Comparison of ENCODE assay signal across 8 cellular contexts in the genomic region with DNA sequence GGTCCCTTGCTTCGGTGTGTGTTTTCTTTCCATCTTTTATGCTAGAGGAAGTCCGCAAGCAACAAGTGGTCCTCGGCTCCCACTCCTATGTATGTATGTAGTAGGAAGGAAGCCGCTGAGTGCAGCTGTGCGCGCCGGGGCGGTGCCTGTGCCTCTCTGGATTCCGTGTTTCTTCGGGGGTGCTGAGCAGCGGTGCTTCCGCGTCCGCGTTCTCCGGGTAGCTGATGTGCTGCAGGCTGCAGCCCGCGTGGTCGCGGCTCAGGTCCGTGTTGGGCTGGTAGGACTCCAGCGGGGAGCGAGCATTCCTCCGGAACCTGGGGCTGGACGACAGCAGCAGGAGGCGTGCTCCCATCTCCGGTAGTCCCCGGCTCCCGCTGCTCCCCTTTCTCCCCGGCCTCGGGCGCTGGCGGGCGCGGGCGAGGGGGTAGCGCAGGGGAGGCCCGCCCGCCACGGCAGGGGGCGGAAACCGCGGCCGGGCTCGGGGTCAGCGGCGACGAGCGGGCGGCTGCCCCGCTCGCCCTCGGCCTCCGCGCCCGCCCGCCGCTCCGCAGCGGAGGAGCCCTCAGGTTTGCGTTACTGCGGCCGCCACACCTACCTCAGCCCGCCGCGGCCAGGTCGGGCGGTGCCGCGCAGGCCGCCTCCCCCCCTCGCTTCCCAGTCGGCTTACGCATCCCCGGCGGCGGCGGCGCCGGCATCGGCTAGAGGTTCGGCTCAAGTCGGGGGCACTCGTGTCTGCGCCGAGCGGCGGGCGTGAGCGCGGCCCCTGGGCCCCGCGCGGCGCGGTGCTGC. TPM values are rescaled to one million over a fixed set of nuclear protein-coding genes. Genes with fewer than 3 reads are reported as not detected.
DNase-seq lines count a peak whose midpoint lies in the region; ATAC-seq and TF ChIP-seq lines count a peak whose summit lies in the region.

No MANE protein-coding gene starts in this region.

- no peaks in the 10 kb centered on the region for H3K27me3 Mint-ChIP-seq in CD8-positive, alpha-beta T cell (ENCODE audit: low read depth)
- H3K27me3 Mint-ChIP-seq in activated T-cell treated with anti-CD3 and anti-CD28 coated beads, Interleukin-2, amount 50 U/mL, for 72 hours (ENCODE audit: low read depth) = no peaks in the 10 kb centered on the region
- H3K27me3 Mint-ChIP-seq in neural crest cell (ENCODE audit: low read depth) = peaks cover 21% of the 10 kb centered on the region

- peak; percentile 59 for ATAC-seq in CD8-positive, alpha-beta T cell
- ATAC-seq in GM19438 (IDR thresholded peaks at IDR 0.05; ENCODE audit: low read depth, unreplicated experiment) (peak; percentile 42), HG03521 (IDR thresholded peaks at IDR 0.05; ENCODE audit: unreplicated experiment) (peak; percentile 40)
- ATAC-seq in activated T-cell treated with anti-CD3 and anti-CD28 coated beads, Interleukin-2, amount 50 U/mL, for 72 hours (replicated peaks in 1 of 2) = peak; percentile 65 to 71

- intact Hi-C loops in CD8-positive, alpha-beta T cell (cut with DNase I, micrococcal nuclease) = loop anchor here (1.0 to 10.0 kb wide), 17 partner anchors 51 to 1684 kb away; a partner anchor contains a TSS
- intact Hi-C loops in OCI-LY7 (cut with micrococcal nuclease; ENCODE audit: unreplicated experiment) (loop anchor here (5.0 kb wide), 4 partner anchors 79 to 1411 kb away; a partner anchor contains a TSS), stomach (cut with DNase I; ENCODE audit: low total_unique reads) (no loop called here)

- BruUV-seq in OCI-LY7 (replicated peaks; lab: Mats Ljungman, UMichigan) = no TSS peak

- peaks cover 48% of the 10 kb centered on the region for H3K36me3 Mint-ChIP-seq in CD8-positive, alpha-beta T cell
- peaks cover 3 to 13% of the 10 kb centered on the region in 2 donors for H3K36me3 Mint-ChIP-seq in activated T-cell treated with anti-CD3 and anti-CD28 coated beads, Interleukin-2, amount 50 U/mL, for 72 hours (ENCODE audit: insufficient read depth in 2 of 2)
- peaks cover 11% of the 10 kb centered on the region for H3K36me3 Mint-ChIP-seq in neural crest cell (ENCODE audit: low read depth)

- WGBS in stomach, 5 donors = 0 to 1% (median 1%) methylated on average over 23 to 96 of the region's 96 CpGs

- H2AFZ ChIP-seq in OCI-LY7 (ENCODE audit: low read length) = peak overlapping the region; percentile 66

- no peaks in the 10 kb centered on the region for H3K9me3 ChIP-seq in CD8-positive, alpha-beta T cell (ENCODE audit: low read length)
- no peaks in the 10 kb centered on the region for H3K9me3 ChIP-seq in OCI-LY7 (ENCODE audit: low read length)
- no peaks in the 10 kb centered on the region for H3K9me3 ChIP-seq in stomach

- TF ChIP-seq CTCF in CD8-positive, alpha-beta T cell (IDR thresholded peaks at IDR 0.05) = no peak
- TF ChIP-seq CTCF in OCI-LY7 (conservative IDR thresholded peaks at IDR 0.05; ENCODE audit: low read length) (no peak), fibroblast of mammary gland (conservative IDR thresholded peaks at IDR 0.05; ENCODE audit: control insufficient read depth, insufficient read depth, low read depth, low read length) (no peak), neural crest cell (conservative IDR thresholded peaks at IDR 0.05) (no peak), stomach (IDR thresholded peaks at IDR 0.05) (no peak)

- peaks cover 5% of the 10 kb centered on the region for H3K36me3 ChIP-seq in CD8-positive, alpha-beta T cell (ENCODE audit: insufficient read depth, low read length)
- H3K36me3 ChIP-seq in OCI-LY7 (ENCODE audit: insufficient read depth, low read length) (peaks cover 26% of the 10 kb centered on the region), stomach (peaks cover 0 to 4% (median 0%) of the 10 kb centered on the region in 4 donors)

- H3K4me2 ChIP-seq in OCI-LY7 (ENCODE audit: low read length) = peak overlapping the region; percentile 81

- no peak for TF ChIP-seq POLR2A in stomach (IDR thresholded peaks at IDR 0.05)

- peak overlapping the region; percentile 93 for H3K27ac Mint-ChIP-seq in CD8-positive, alpha-beta T cell
- H3K27ac Mint-ChIP-seq in activated T-cell treated with anti-CD3 and anti-CD28 coated beads, Interleukin-2, amount 50 U/mL, for 72 hours = peak overlapping the region; percentile 74
- no peak overlapping the region for H3K27ac Mint-ChIP-seq in neural crest cell (ENCODE audit: unreplicated experiment)

- CTCF ChIA-PET in CD8-positive, alpha-beta T cell (lab: Charles Lee) = interaction anchor here (1.8 kb wide), 1 partner anchor 14 kb away, joined by 8 read pairs; no protein-coding TSS in a partner anchor
- CTCF ChIA-PET in OCI-LY7 (lab: Charles Lee; ENCODE audit: unreplicated experiment) = no interaction called here

- H3K9me2 ChIP-seq in OCI-LY7 (ENCODE audit: insufficient read depth, low read length) = no peaks in the 10 kb centered on the region

- TF ChIP-seq EP300 in stomach (IDR thresholded peaks at IDR 0.05) = no peak

- peak overlapping the region; percentile 78 for H3K4me3 ChIP-seq in CD8-positive, alpha-beta T cell (ENCODE audit: low read depth, low read length)
- H3K4me3 ChIP-seq in OCI-LY7 (ENCODE audit: low read depth, low read length, poor library complexity, severe bottlenecking) (peak overlapping the region; percentile 77), fibroblast of mammary gland (ENCODE audit: control insufficient read depth, low read depth, low read length) (peak overlapping the region; percentile 74), stomach (peak overlapping the region; percentile 75 to 82 (median 81))

- peak overlapping the region; percentile 76 for H3K27ac ChIP-seq in CD8-positive, alpha-beta T cell (ENCODE audit: low read depth, low read length)
- H3K27ac ChIP-seq in OCI-LY7 (ENCODE audit: low read depth, low read length, poor library complexity, severe bottlenecking) (peak overlapping the region; percentile 52), stomach (peak overlapping the region; percentile 84 to 96 (median 93))

- DNase-seq in CD8-positive, alpha-beta T cell = peak; percentile 28 to 78 (median 67)
- peak; percentile 84 for DNase-seq in OCI-LY7 (ENCODE audit: low spot score)
- peak; percentile 82 to 84 for DNase-seq in activated T-cell treated with anti-CD3 and anti-CD28 coated beads, Interleukin-2, amount 50 U/mL, for 72 hours
- peak; percentile 49 for DNase-seq in fibroblast of mammary gland (ENCODE audit: low read depth)
- peak; percentile 33 for DNase-seq in neural crest cell (ENCODE audit: low read depth, low spot score)
- DNase-seq in stomach = peak; percentile 63

- peaks cover 48% of the 10 kb centered on the region for H3K4me1 ChIP-seq in CD8-positive, alpha-beta T cell (ENCODE audit: insufficient read depth, low read length)
- peaks cover 59% of the 10 kb centered on the region for H3K4me1 ChIP-seq in OCI-LY7 (ENCODE audit: insufficient read depth, low read length, poor library complexity, severe bottlenecking)
- H3K4me1 ChIP-seq in stomach = peaks cover 18 to 63% (median 45%) of the 10 kb centered on the region in 4 donors

- POLR2A ChIA-PET in CD8-positive, alpha-beta T cell (lab: Charles Lee) = interaction anchor here (0.6 to 4.0 kb wide), 12 partner anchors 9 to 1174 kb away, joined by 3 to 32 read pairs (median 3); a partner anchor contains a TSS
- POLR2A ChIA-PET in OCI-LY7 (lab: Charles Lee) = interaction anchor here (0.6 kb wide), 1 partner anchor 888 kb away, joined by 3 read pairs; no protein-coding TSS in a partner anchor

- H3K27me3 ChIP-seq in CD8-positive, alpha-beta T cell (ENCODE audit: insufficient read depth, low read length) = no peaks in the 10 kb centered on the region
- H3K27me3 ChIP-seq in stomach = no peaks in the 10 kb centered on the region

- no peaks in the 10 kb centered on the region for H3K9me3 Mint-ChIP-seq in CD8-positive, alpha-beta T cell
- H3K9me3 Mint-ChIP-seq in activated T-cell treated with anti-CD3 and anti-CD28 coated beads, Interleukin-2, amount 50 U/mL, for 72 hours = no peaks in the 10 kb centered on the region
- no peaks in the 10 kb centered on the region for H3K9me3 Mint-ChIP-seq in neural crest cell

- peaks cover 44% of the 10 kb centered on the region; the same call in 1 of the 2 replicates for H3K79me2 ChIP-seq in OCI-LY7 (ENCODE audit: insufficient read depth, low read depth, low read length)

- H3K4me1 Mint-ChIP-seq in CD8-positive, alpha-beta T cell (ENCODE audit: low read depth) = peaks cover 63% of the 10 kb centered on the region
- H3K4me1 Mint-ChIP-seq in activated T-cell treated with anti-CD3 and anti-CD28 coated beads, Interleukin-2, amount 50 U/mL, for 72 hours (ENCODE audit: low read depth) = peaks cover 48% of the 10 kb centered on the region
- peaks cover 34% of the 10 kb centered on the region for H3K4me1 Mint-ChIP-seq in neural crest cell

- H3K4me3 Mint-ChIP-seq in CD8-positive, alpha-beta T cell = peak overlapping the region; percentile 96
- peak overlapping the region; percentile 85 to 95 for H3K4me3 Mint-ChIP-seq in activated T-cell treated with anti-CD3 and anti-CD28 coated beads, Interleukin-2, amount 50 U/mL, for 72 hours
- H3K4me3 Mint-ChIP-seq in neural crest cell = peak overlapping the region; percentile 83

- H4K20me1 ChIP-seq in OCI-LY7 (ENCODE audit: insufficient read depth, low read length) = peaks cover 7% of the 10 kb centered on the region; the same call in 1 of the 2 replicates

RNA-seq across cellular contexts. Expression of a gene that starts 0.5 kb away (rescaled TPM):
- 1 to 10 TPM; 2.4 to 2.9 TPM for total RNA-seq in CD8-positive, alpha-beta T cell
- 5.2 and 5.8 TPM in 2 replicates for total RNA-seq in OCI-LY7 (2014; rRNA removed; shearing (Covaris generic))
- total RNA-seq in OCI-LY7 (2022) (5.4 and 6.0 TPM in 2 replicates), neural crest cell (2.3 and 2.4 TPM in 2 replicates), stomach (1 to 10 TPM in 2 of 5 donors, under 1 TPM in 1, not detected in 2; 0.72 to 2.7 (median 1.8) TPM)
- 1 to 10 TPM; 4.0 to 4.5 TPM for total RNA-seq in activated T-cell treated with anti-CD3 and anti-CD28 coated beads, Interleukin-2, amount 50 U/mL, for 72 hours
- polyA plus RNA-seq in stomach = 1 to 10 TPM; 1.1 to 4.6 (median 1.3) TPM

RNA-seq across cellular contexts. Expression of a gene that starts 0.7 kb away (rescaled TPM):
- 10 to 100 TPM; 24.4 to 25.4 TPM for total RNA-seq in CD8-positive, alpha-beta T cell
- 6.2 and 8.6 TPM in 2 replicates for total RNA-seq in OCI-LY7 (2014; rRNA removed; shearing (Covaris generic))
- 21.4 and 26.3 TPM in 2 replicates for total RNA-seq in OCI-LY7 (2022)
- total RNA-seq in activated T-cell treated with anti-CD3 and anti-CD28 coated beads, Interleukin-2, amount 50 U/mL, for 72 hours = 10 to 100 TPM; 25.0 to 34.6 TPM
- total RNA-seq in neural crest cell = 4.7 and 5.4 TPM in 2 replicates
- 10 to 100 TPM; 13.4 to 38.8 (median 15.2) TPM for total RNA-seq in stomach
- 1 to 10 TPM in 2 of 3 donors, under 1 TPM in 1; 0.56 to 1.8 (median 1.2) TPM for polyA plus RNA-seq in stomach

Comparison
In these comparisons a context has a peak if more than half of its experiments do, and no peak if none do; other contexts are left out.
1. Peak in every context shown above with its lines: DNase-seq, ATAC-seq, H3K4me3 ChIP-seq and H3K27ac ChIP-seq.
2. DNase-seq: peak in every context shown above with its lines; median percentile 84 in OCI-LY7; 83 in activated T-cell treated with anti-CD3 and anti-CD28 coated beads, Interleukin-2, amount 50 U/mL, for 72 hours; 67 in CD8-positive, alpha-beta T cell; 63 in stomach; 49 in fibroblast of mammary gland; 33 in neural crest cell.